Comparison of ENCODE assay signal across 8 cellular contexts in the genomic region with DNA sequence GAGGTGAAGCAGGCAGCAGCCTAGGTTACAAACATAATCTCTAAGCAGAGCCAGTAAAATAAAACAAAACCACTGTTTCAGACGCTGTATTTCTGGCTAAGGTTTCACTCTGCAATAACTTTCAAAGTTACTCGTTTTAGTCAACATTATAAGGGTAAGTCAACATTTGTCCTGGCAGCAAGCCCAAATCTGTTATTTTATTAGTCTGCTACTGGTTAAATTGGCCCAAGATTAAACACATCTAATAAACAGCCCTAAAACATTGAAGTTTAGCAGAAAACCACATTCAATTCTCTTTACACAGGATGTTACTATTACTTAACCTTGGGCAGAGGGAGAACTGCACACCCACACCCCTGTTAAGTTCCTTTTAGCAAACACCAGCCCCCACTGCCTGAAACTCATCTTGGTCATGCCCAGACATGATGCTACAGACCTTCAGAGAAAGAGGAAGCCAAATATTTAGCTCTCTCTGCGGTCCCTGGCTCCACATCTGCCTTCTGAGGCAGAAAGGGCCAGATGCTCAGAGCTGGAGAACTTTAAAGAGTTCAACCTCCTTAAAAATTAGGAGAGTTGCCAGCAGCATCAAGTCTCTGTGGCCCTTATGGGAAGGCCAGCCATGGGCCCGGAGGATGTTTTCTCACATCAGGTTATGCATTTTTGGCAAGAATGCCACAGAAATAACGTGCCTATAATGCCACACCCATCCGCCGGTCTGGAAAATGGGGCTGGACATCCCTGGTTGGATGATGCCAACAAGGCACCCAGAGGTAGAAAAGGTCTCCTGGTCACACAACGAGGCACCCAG. TPM values are rescaled to one million over a fixed set of nuclear protein-coding genes. Genes with fewer than 3 reads are reported as not detected.
DNase-seq lines count a peak whose midpoint lies in the region; ATAC-seq and TF ChIP-seq lines count a peak whose summit lies in the region.

No MANE protein-coding gene starts in this region.

- H3K4me2 ChIP-seq in OCI-LY1 (ENCODE audit: low read length), result peak overlapping the region; percentile 49

- H3K27ac ChIP-seq in OCI-LY1 (ENCODE audit: low read depth, low read length, poor library complexity, severe bottlenecking) (peak overlapping the region; percentile 86), gastrocnemius medialis (peak overlapping the region; percentile 36 to 82 (median 67))

- in situ Hi-C loops in gastrocnemius medialis (cut with MboI; ENCODE audit: low sequenced_read_pairs in 4 of 4), result no loop called here

- H3K79me2 ChIP-seq in OCI-LY1 (ENCODE audit: insufficient read depth, low read length), result no peaks in the 10 kb centered on the region

- H3K36me3 ChIP-seq in OCI-LY1 (ENCODE audit: insufficient read depth, low read length), result no peaks in the 10 kb centered on the region
- no peaks in the 10 kb centered on the region for H3K36me3 ChIP-seq in gastrocnemius medialis

- H3K27me3 ChIP-seq in OCI-LY1 (ENCODE audit: insufficient read depth, low read length) (no peaks in the 10 kb centered on the region), gastrocnemius medialis (no peaks in the 10 kb centered on the region)

- DNase-seq in AG08395 (ENCODE audit: low spot score) (peak; percentile 70), glomerular visceral epithelial cell (ENCODE audit: extremely low spot score) (peak; percentile 21), gastrocnemius medialis (peak in 1 of 2 donors; percentile 29), NCI-H187 (lab: John Stamatoyannopoulos, UW) (no peak)
- peak; percentile 44 for DNase-seq in activated T-helper 9 cell treated with anti-CD3 and anti-CD28 coated beads, Interleukin-2, amount 50 U/mL, for 16 hours (ENCODE audit: low read depth)

- no peaks in the 10 kb centered on the region for H3F3A ChIP-seq in OCI-LY1 (ENCODE audit: insufficient read depth, low read length)

- H3K9me3 ChIP-seq in OCI-LY1 (ENCODE audit: low read length) (no peaks in the 10 kb centered on the region), gastrocnemius medialis (no peaks in the 10 kb centered on the region)

- peak; percentile 57 for TF ChIP-seq POLR2A in GM19099 (IDR thresholded peaks at IDR 0.05; ENCODE audit: extremely low read depth, insufficient read length, low read depth)
- no peak for TF ChIP-seq POLR2A in gastrocnemius medialis (IDR thresholded peaks at IDR 0.05)

- peak; percentile 97 for ATAC-seq in HG03280 (IDR thresholded peaks at IDR 0.05; ENCODE audit: unreplicated experiment)
- ATAC-seq in gastrocnemius medialis, result no peak

- intact Hi-C loops in gastrocnemius medialis (cut with DNase I; ENCODE audit: low total_unique reads), result no loop called here

- peaks cover 45% of the 10 kb centered on the region for H3K4me1 ChIP-seq in OCI-LY1 (ENCODE audit: insufficient read depth, low read length, severe bottlenecking)
- peaks cover 68 to 76% of the 10 kb centered on the region in 2 donors for H3K4me1 ChIP-seq in gastrocnemius medialis

- TF ChIP-seq CTCF in OCI-LY1 (IDR thresholded peaks at IDR 0.05; ENCODE audit: low read length) (no peak), gastrocnemius medialis (IDR thresholded peaks at IDR 0.05 in 4 of 5, conservative IDR thresholded peaks at IDR 0.05 in 1 of 5) (no peak)

- H3K4me3 ChIP-seq in OCI-LY1 (ENCODE audit: low read depth, low read length, poor library complexity, severe bottlenecking) (no peak overlapping the region), gastrocnemius medialis (no peak overlapping the region)

- H3K9me2 ChIP-seq in OCI-LY1 (ENCODE audit: low read depth, low read length), result no peaks in the 10 kb centered on the region

- no peaks in the 10 kb centered on the region for H4K20me1 ChIP-seq in OCI-LY1 (ENCODE audit: insufficient read depth, low read length)

- H3K9ac ChIP-seq in OCI-LY1 (ENCODE audit: low read length), result peak overlapping the region; percentile 23; the same call in 1 of the 2 replicates

- no peak overlapping the region for H2AFZ ChIP-seq in OCI-LY1 (ENCODE audit: low read length)

RNA-seq across cellular contexts. Expression of gene ARHGEF3, which starts 17.9 kb away (rescaled TPM):
- 10 to 100 TPM in 1 of 4 donors, 1 to 10 TPM in 3; 3.1 to 11.6 (median 5.7) TPM for total RNA-seq in gastrocnemius medialis

Comparison
In these comparisons a context has a peak if more than half of its experiments do, and no peak if none do; other contexts are left out.
1. DNase-seq: peak in AG08395 (single experiment), activated T-helper 9 cell treated with anti-CD3 and anti-CD28 coated beads, Interleukin-2, amount 50 U/mL, for 16 hours (single experiment) and glomerular visceral epithelial cell (single experiment); none in NCI-H187 (0 of 2).